Comparison of ENCODE assay signal across 9 cellular contexts in the genomic region with DNA sequence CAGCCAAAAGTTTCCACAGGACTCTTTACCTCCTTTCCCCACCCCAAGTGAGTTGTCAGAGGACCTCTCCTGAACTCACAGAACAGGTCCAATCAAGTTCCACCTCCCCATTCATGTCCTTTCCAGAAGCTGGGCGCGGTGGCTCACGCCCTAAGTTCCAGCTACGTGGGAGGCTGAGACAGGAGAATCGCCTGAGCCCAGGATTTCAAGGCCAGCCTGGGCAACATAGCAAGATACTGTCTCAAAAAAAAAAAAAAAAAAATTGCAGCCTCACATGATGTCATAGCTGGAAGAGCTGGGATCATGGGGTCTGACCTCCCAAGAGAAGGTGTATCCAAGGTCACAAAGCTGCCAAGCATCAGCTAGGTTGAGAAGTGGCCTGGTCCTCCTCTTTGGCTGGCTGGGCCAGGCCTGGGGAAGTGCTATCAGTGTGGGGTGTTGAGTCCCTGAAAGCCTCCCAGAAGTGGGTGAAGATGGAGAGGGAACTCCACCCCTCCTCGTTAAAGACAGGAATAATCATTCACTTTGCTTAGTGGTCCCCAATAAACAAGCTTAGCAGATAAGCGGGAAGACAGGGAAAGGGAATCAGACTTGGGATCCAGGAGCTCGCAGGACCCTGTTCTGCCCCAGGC. TPM values are rescaled to one million over a fixed set of nuclear protein-coding genes. Genes with fewer than 3 reads are reported as not detected.
DNase-seq lines count a peak whose midpoint lies in the region; ATAC-seq and TF ChIP-seq lines count a peak whose summit lies in the region.
"Had no signal": no experiment of that assay in that cellular context is flagged by ENCODE, and none has a peak within 500 bp of the region (broad histone marks: within the 10 kb centered on the region; RNA-seq: fewer than 3 reads in every experiment).

No MANE protein-coding gene starts in this region.

- peaks cover 49% of the 10 kb centered on the region for H3K4me1 ChIP-seq in mammary epithelial cell (ENCODE audit: insufficient read depth, low read length)
- peaks cover 48 to 51% of the 10 kb centered on the region in 2 donors for H3K4me1 ChIP-seq in mucosa of rectum (ENCODE audit: control insufficient read depth in 2 of 2, insufficient read depth in 2 of 2, low read length in 2 of 2)
- peaks cover 8 to 40% of the 10 kb centered on the region in 2 donors for H3K4me1 ChIP-seq in thyroid gland

- dilution Hi-C loops in mammary epithelial cell (cut with HindIII; ENCODE audit: low sequenced_read_pairs) = no loop called here

- ATAC-seq in GM19452 (IDR thresholded peaks at IDR 0.05; ENCODE audit: unreplicated experiment) (no peak), HG03432 (IDR thresholded peaks at IDR 0.05; ENCODE audit: unreplicated experiment) (no peak)

- no peak for TF ChIP-seq POLR2A in thyroid gland (IDR thresholded peaks at IDR 0.05)

- CTCF ChIA-PET in activated CD4-positive, alpha-beta memory T cell treated with anti-CD3 and anti-CD28 coated beads, Interleukin-2, amount 10 ng/mL, durations not matched to agents 7 days and 5 days (lab: Charles Lee) = interaction anchor here (0.8 to 11.2 kb wide), 4 partner anchors 9 to 351 kb away, joined by 4 to 80 read pairs (median 39); partner anchors contain the start of gene HIC1
- CTCF ChIA-PET in activated CD4-positive, alpha-beta memory T cell treated with anti-CD3 and anti-CD28 coated beads for 36 hours (lab: Charles Lee) = interaction anchor here (1.0 to 9.5 kb wide), 4 partner anchors 10 to 54 kb away, joined by 3 to 98 read pairs (median 13); no protein-coding TSS in a partner anchor
- CTCF ChIA-PET in mammary epithelial cell (lab: Charles Lee; ENCODE audit: low non-redundant PET) = interaction anchor here (0.9 to 1.3 kb wide), 2 partner anchors 10 to 24 kb away, joined by 3 to 7 read pairs; no protein-coding TSS in a partner anchor

- intact Hi-C loops in activated CD4-positive, alpha-beta memory T cell treated with anti-CD3 and anti-CD28 coated beads for 36 hours (cut with micrococcal nuclease) = no loop called here
- intact Hi-C loops in mammary epithelial cell (cut with micrococcal nuclease) = loop anchor here (2.0 to 10.0 kb wide), 3 partner anchors 14 to 692 kb away; partner anchors contain the start of genes OVCA2 and TLCD2
- intact Hi-C loops in thyroid gland (cut with DNase I) = no loop called here

- H3K27me3 Mint-ChIP-seq in activated CD4-positive, alpha-beta memory T cell treated with anti-CD3 and anti-CD28 coated beads, Interleukin-2, amount 10 ng/mL, durations not matched to agents 7 days and 5 days = no peaks in the 10 kb centered on the region
- no peaks in the 10 kb centered on the region for H3K27me3 Mint-ChIP-seq in activated CD4-positive, alpha-beta memory T cell treated with anti-CD3 and anti-CD28 coated beads for 36 hours

- H3K36me3 ChIP-seq in mammary epithelial cell (ENCODE audit: insufficient read depth, low read length) = no peaks in the 10 kb centered on the region
- no peaks in the 10 kb centered on the region for H3K36me3 ChIP-seq in mucosa of rectum (ENCODE audit: control insufficient read depth in 2 of 2, insufficient read depth in 2 of 2, low read length in 2 of 2)
- no peaks in the 10 kb centered on the region for H3K36me3 ChIP-seq in thyroid gland

- peak overlapping the region; percentile 71 for H3K4me2 ChIP-seq in mammary epithelial cell (ENCODE audit: insufficient read depth, low read depth, low read length)

- no peak overlapping the region for H3K4me3 Mint-ChIP-seq in activated CD4-positive, alpha-beta memory T cell treated with anti-CD3 and anti-CD28 coated beads, Interleukin-2, amount 10 ng/mL, durations not matched to agents 7 days and 5 days
- no peak overlapping the region for H3K4me3 Mint-ChIP-seq in activated CD4-positive, alpha-beta memory T cell treated with anti-CD3 and anti-CD28 coated beads for 36 hours

- H3K36me3 Mint-ChIP-seq in activated CD4-positive, alpha-beta memory T cell treated with anti-CD3 and anti-CD28 coated beads, Interleukin-2, amount 10 ng/mL, durations not matched to agents 7 days and 5 days (ENCODE audit: low read depth) = no peaks in the 10 kb centered on the region
- H3K36me3 Mint-ChIP-seq in activated CD4-positive, alpha-beta memory T cell treated with anti-CD3 and anti-CD28 coated beads for 36 hours = no peaks in the 10 kb centered on the region

- in situ Hi-C loops in mammary epithelial cell (cut with MboI; ENCODE audit: low sequenced_read_pairs in 2 of 2) = no loop called here

- TF ChIP-seq CTCF in mammary epithelial cell (conservative IDR thresholded peaks at IDR 0.05 in 1 of 2, IDR thresholded peaks at IDR 0.05 in 1 of 2; ENCODE audit: extremely low read depth in 1 of 2, insufficient read depth in 1 of 2, low read depth in 1 of 2, low read length in 2 of 2) (no peak), thyroid gland (IDR thresholded peaks at IDR 0.05) (no peak)

- H3K9me3 ChIP-seq in mammary epithelial cell (replicated peaks; ENCODE audit: insufficient read depth, low read length) = no peaks in the 10 kb centered on the region
- H3K9me3 ChIP-seq in mucosa of rectum (ENCODE audit: control insufficient read depth in 2 of 2, low read length in 2 of 2) = no peaks in the 10 kb centered on the region
- no peaks in the 10 kb centered on the region for H3K9me3 ChIP-seq in thyroid gland

- H2AFZ ChIP-seq in mammary epithelial cell (ENCODE audit: low read depth, low read length) = peak overlapping the region; percentile 28

- TSS peak; percentile 68 for BruUV-seq in mammary epithelial cell (replicated peaks; lab: Mats Ljungman, UMichigan)

- H3K9ac ChIP-seq in mammary epithelial cell (ENCODE audit: insufficient read depth, low read length) = peak overlapping the region; percentile 91
- peak overlapping the region; percentile 71 to 84 for H3K9ac ChIP-seq in mucosa of rectum (ENCODE audit: low read depth in 1 of 2, low read length in 2 of 2)

- no peak overlapping the region for H3K4me3 ChIP-seq in mammary epithelial cell (replicated peaks in 1 of 3; ENCODE audit: insufficient read depth in 1 of 3, low read depth in 2 of 3, low read length in 3 of 3)
- peak overlapping the region; percentile 46 to 47 for H3K4me3 ChIP-seq in mucosa of rectum (ENCODE audit: low read length in 2 of 2)
- H3K4me3 ChIP-seq in thyroid gland (replicated peaks in 1 of 3) = no peak overlapping the region

- H3K4me1 Mint-ChIP-seq in activated CD4-positive, alpha-beta memory T cell treated with anti-CD3 and anti-CD28 coated beads, Interleukin-2, amount 10 ng/mL, durations not matched to agents 7 days and 5 days = peaks cover 36% of the 10 kb centered on the region
- H3K4me1 Mint-ChIP-seq in activated CD4-positive, alpha-beta memory T cell treated with anti-CD3 and anti-CD28 coated beads for 36 hours (ENCODE audit: low read depth) = peaks cover 27% of the 10 kb centered on the region

- POLR2A ChIA-PET in activated CD4-positive, alpha-beta memory T cell treated with anti-CD3 and anti-CD28 coated beads, Interleukin-2, amount 10 ng/mL, durations not matched to agents 7 days and 5 days (lab: Charles Lee) = interaction anchor here (0.6 to 9.4 kb wide), 3 partner anchors 15 to 140 kb away, joined by 3 to 166 read pairs (median 7); no protein-coding TSS in a partner anchor
- POLR2A ChIA-PET in activated CD4-positive, alpha-beta memory T cell treated with anti-CD3 and anti-CD28 coated beads for 36 hours (lab: Charles Lee) = interaction anchor here (0.6 to 1.5 kb wide), 4 partner anchors 14 to 434 kb away, joined by 3 to 6 read pairs (median 3); no protein-coding TSS in a partner anchor

- 11% methylated on average over 5 of the region's 8 CpGs for WGBS in mammary epithelial cell (ENCODE audit: low coverage, missing lambda C conversion rate)
- WGBS in thyroid gland, 2 donors = 86 to 89% methylated on average over 8 of the region's 8 CpGs

- H3K9me3 Mint-ChIP-seq in activated CD4-positive, alpha-beta memory T cell treated with anti-CD3 and anti-CD28 coated beads, Interleukin-2, amount 10 ng/mL, durations not matched to agents 7 days and 5 days = no peaks in the 10 kb centered on the region
- H3K9me3 Mint-ChIP-seq in activated CD4-positive, alpha-beta memory T cell treated with anti-CD3 and anti-CD28 coated beads for 36 hours = no peaks in the 10 kb centered on the region

- no peaks in the 10 kb centered on the region for H4K20me1 ChIP-seq in mammary epithelial cell (ENCODE audit: insufficient read depth, low read length)

- peak overlapping the region; percentile 47 for H3K27ac Mint-ChIP-seq in activated CD4-positive, alpha-beta memory T cell treated with anti-CD3 and anti-CD28 coated beads, Interleukin-2, amount 10 ng/mL, durations not matched to agents 7 days and 5 days
- no peak overlapping the region for H3K27ac Mint-ChIP-seq in activated CD4-positive, alpha-beta memory T cell treated with anti-CD3 and anti-CD28 coated beads for 36 hours

- no peaks in the 10 kb centered on the region for H3K79me2 ChIP-seq in mammary epithelial cell (ENCODE audit: insufficient read depth, low read length)

- H3K27ac ChIP-seq in mammary epithelial cell (ENCODE audit: insufficient read depth, low read depth, low read length) (peak overlapping the region; percentile 100), mucosa of rectum (ENCODE audit: low read depth in 2 of 2, low read length in 2 of 2) (peak overlapping the region; percentile 100), thyroid gland (peak overlapping the region; percentile 55 to 78 (median 66))

- H3K27me3 ChIP-seq in mammary epithelial cell (ENCODE audit: insufficient read depth, low read length) (no peaks in the 10 kb centered on the region), mucosa of rectum (ENCODE audit: control insufficient read depth in 2 of 2, insufficient read depth in 2 of 2, low read length in 2 of 2) (no peaks in the 10 kb centered on the region), thyroid gland (no peaks in the 10 kb centered on the region)

- no peak for DNase-seq in activated CD4-positive, alpha-beta memory T cell treated with anti-CD3 and anti-CD28 coated beads, Interleukin-2, amount 10 ng/mL, durations not matched to agents 7 days and 5 days
- DNase-seq in activated CD4-positive, alpha-beta memory T cell treated with anti-CD3 and anti-CD28 coated beads for 36 hours = no peak
- peak; percentile 91 for DNase-seq in mammary epithelial cell
- DNase-seq in thyroid gland = no peak
- DNase-seq in COLO668 (lab: John Stamatoyannopoulos, UW; ENCODE audit: unreplicated experiment) = no peak
- DNase-seq: NCI-H1105 had no signal

RNA-seq across cellular contexts. Expression of gene MNT, which starts 5.5 kb away (rescaled TPM):
- 10 to 100 TPM; 29.1 to 29.9 TPM for total RNA-seq in activated CD4-positive, alpha-beta memory T cell treated with anti-CD3 and anti-CD28 coated beads, Interleukin-2, amount 10 ng/mL, durations not matched to agents 7 days and 5 days
- 10 to 100 TPM; 13.9 to 18.1 TPM for total RNA-seq in activated CD4-positive, alpha-beta memory T cell treated with anti-CD3 and anti-CD28 coated beads for 36 hours
- 10 to 100 TPM in 1 of 2 donors, 1 to 10 TPM in 1; 5.5 to 32.3 TPM for total RNA-seq in mammary epithelial cell
- polyA plus RNA-seq in mammary epithelial cell = 4.1 TPM
- 7.8 TPM for polyA minus RNA-seq in mammary epithelial cell
- total RNA-seq in thyroid gland = 10 to 100 TPM in 3 of 4 donors, 1 to 10 TPM in 1; 8.2 to 28.9 (median 10.9) TPM

Comparison
In these comparisons a context has a peak if more than half of its experiments do, and no peak if none do; other contexts are left out.
1. H3K4me3 ChIP-seq: peak in mucosa of rectum (2 of 2); none in mammary epithelial cell (0 of 3) and thyroid gland (0 of 3).
2. Peak in every context shown above with its lines, with median percentiles within 50 percentile points of each other: H3K27ac ChIP-seq.